ENCODE assay signal across 24 cellular contexts in the genomic region with DNA sequence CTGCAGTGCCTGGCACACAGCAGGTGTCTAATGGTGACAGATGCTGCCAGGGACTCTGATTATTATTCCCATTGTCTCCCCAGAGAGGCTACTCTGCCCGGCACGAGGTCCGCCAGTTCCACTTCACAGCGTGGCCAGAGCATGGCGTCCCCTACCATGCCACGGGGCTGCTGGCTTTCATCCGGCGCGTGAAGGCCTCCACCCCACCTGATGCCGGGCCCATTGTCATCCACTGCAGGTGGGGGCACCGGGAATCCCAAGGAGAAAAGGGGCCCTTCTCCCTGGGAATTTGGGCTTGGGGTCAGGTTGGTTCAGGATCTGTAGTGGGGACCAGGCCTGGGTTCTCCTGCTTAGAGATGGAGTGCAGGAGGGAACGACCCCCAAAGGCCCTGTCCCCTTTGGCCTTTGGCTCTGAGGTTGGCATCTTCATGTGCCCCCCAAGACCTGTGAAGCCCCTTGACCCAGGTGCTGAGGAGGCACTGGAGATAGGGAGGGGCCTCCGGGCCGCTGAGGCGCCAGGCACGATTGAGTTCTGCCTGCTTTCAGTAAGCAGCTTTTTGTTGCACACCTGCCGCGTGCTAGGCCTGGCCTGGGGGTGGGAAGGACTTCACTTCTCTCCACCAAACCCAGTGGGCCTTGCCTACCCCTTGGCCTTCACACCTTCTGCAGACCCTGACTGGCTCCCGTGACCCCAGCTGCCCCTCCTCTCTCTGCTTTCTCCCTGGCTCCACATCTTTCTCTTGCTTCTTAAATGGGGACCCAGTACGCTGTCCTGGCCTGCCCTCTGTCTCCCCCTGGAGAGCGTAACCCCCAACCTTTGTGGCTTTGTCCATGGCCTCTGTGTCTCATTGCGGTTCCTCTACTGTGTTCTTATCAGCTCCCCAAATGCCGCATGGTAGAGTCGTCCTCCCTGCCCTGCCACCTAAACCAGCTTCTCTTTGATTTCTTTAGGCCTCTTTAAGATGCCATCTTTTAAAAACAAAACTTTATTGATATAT.
DNase-seq lines count a peak whose midpoint lies in the region; ATAC-seq and TF ChIP-seq lines count a peak whose summit lies in the region.
"Had no signal": no experiment of that assay in that cellular context is flagged by ENCODE, and none has a peak within 500 bp of the region (broad histone marks: within the 10 kb centered on the region; RNA-seq: fewer than 3 reads in every experiment).

No MANE protein-coding gene starts in this region.

- H3K4me3 ChIP-seq in DND-41 (ENCODE audit: low read depth in 1 of 2, low read length in 2 of 2) (no peak overlapping the region), iPS DF 6.9 (ENCODE audit: low read length) (no peak overlapping the region), left ventricle myocardium inferior (no peak overlapping the region)
- H3K4me3 ChIP-seq: cardiac muscle cell, colonic mucosa, spleen, transverse colon had no signal

- peaks cover 2% of the 10 kb centered on the region; the same call in 1 of the 2 replicates for H4K20me1 ChIP-seq in DND-41 (ENCODE audit: insufficient read depth, low read length)

- no peak overlapping the region for H3K4me2 ChIP-seq in DND-41 (ENCODE audit: insufficient read depth, low read length)

- H3K9me3 ChIP-seq in DND-41 (ENCODE audit: insufficient read depth, low read length, severe bottlenecking) (no peaks in the 10 kb centered on the region), iPS DF 6.9 (ENCODE audit: control insufficient read depth, insufficient read depth, low read length) (no peaks in the 10 kb centered on the region), left ventricle myocardium inferior (replicated peaks) (no peaks in the 10 kb centered on the region)
- H3K9me3 ChIP-seq: Caco-2, colonic mucosa, spleen, transverse colon had no signal

- intact Hi-C loops in left ventricle myocardium inferior (cut with micrococcal nuclease): no loop called here

- no peak for DNase-seq in DND-41
- peak; percentile 43 for DNase-seq in OCI-M1 (lab: John Stamatoyannopoulos, UW)
- DNase-seq in iPS DF 6.9 (ENCODE audit: low read depth, low spot score): peak; percentile 27
- no peak for DNase-seq in progenitor cell of endocrine pancreas (ENCODE audit: low spot score, unreplicated experiment)
- DNase-seq in left ventricle myocardium inferior: no peak
- no peak for DNase-seq in T-helper 9 cell
- DNase-seq: activated CD4-positive, alpha-beta memory T cell treated with anti-CD3 and anti-CD28 coated beads for 36 hours; activated CD8-positive, alpha-beta memory T cell treated with anti-CD3 and anti-CD28 coated beads, Interleukin-2, amount 50 U/mL, for 48 hours; anterior cingulate cortex; C1 segment of cervical spinal cord; colonic mucosa; effector CD8-positive, alpha-beta T cell; erythroblast; mesenchymal stem cell; NCI-H1436; occipital lobe; retina; SHP77 treated with DMSO at 0.1 percent for 48 hours; spleen; transverse colon had no signal

- H2AFZ ChIP-seq in DND-41 (ENCODE audit: low read depth, low read length): no peak overlapping the region

- H3K79me2 ChIP-seq in DND-41 (ENCODE audit: insufficient read depth, low read length): no peaks in the 10 kb centered on the region

- peaks cover 4% of the 10 kb centered on the region for H3K27me3 ChIP-seq in DND-41 (ENCODE audit: insufficient read depth, low read length, poor library complexity)
- no peaks in the 10 kb centered on the region for H3K27me3 ChIP-seq in iPS DF 6.9 (ENCODE audit: control insufficient read depth, insufficient read depth, low read length)
- H3K27me3 ChIP-seq in left ventricle myocardium inferior (ENCODE audit: low read depth): no peaks in the 10 kb centered on the region
- H3K27me3 ChIP-seq: cardiac muscle cell, colonic mucosa, spleen, transverse colon had no signal

- H3K36me3 ChIP-seq in DND-41 (ENCODE audit: insufficient read depth, low read length): no peaks in the 10 kb centered on the region
- H3K36me3 ChIP-seq in iPS DF 6.9 (ENCODE audit: control insufficient read depth, insufficient read depth, low read length): peaks cover 14% of the 10 kb centered on the region
- peaks cover 17% of the 10 kb centered on the region for H3K36me3 ChIP-seq in left ventricle myocardium inferior
- H3K36me3 ChIP-seq: cardiac muscle cell, colonic mucosa, spleen, transverse colon had no signal

- H3K27ac ChIP-seq in DND-41 (ENCODE audit: low read length) (no peak overlapping the region), iPS DF 6.9 (ENCODE audit: low read length) (no peak overlapping the region), left ventricle myocardium inferior (replicated peaks) (no peak overlapping the region)
- H3K27ac ChIP-seq: cardiac muscle cell, colonic mucosa, spleen, transverse colon had no signal

- no peaks in the 10 kb centered on the region for H3K4me1 Mint-ChIP-seq in progenitor cell of endocrine pancreas (ENCODE audit: low read depth)
- H3K4me1 Mint-ChIP-seq: activated naive CD4-positive, alpha-beta T cell treated with anti-CD3 and anti-CD28 coated beads, Interleukin-2, amount 50 U/mL, for 24 hours had no signal

- peaks cover 15% of the 10 kb centered on the region for H3K36me3 Mint-ChIP-seq in progenitor cell of endocrine pancreas (ENCODE audit: insufficient read depth)
- H3K36me3 Mint-ChIP-seq: activated CD4-positive, alpha-beta memory T cell treated with anti-CD3 and anti-CD28 coated beads for 36 hours; activated naive CD4-positive, alpha-beta T cell treated with anti-CD3 and anti-CD28 coated beads, Interleukin-2, amount 50 U/mL, for 24 hours had no signal

- H3K9ac ChIP-seq in DND-41 (ENCODE audit: low read depth, low read length): no peak overlapping the region

- H3K4me1 ChIP-seq in DND-41 (ENCODE audit: insufficient read depth, low read length) (no peaks in the 10 kb centered on the region), iPS DF 6.9 (ENCODE audit: control insufficient read depth, insufficient read depth, low read length) (peaks cover 1% of the 10 kb centered on the region; the same call in 1 of the 2 replicates), left ventricle myocardium inferior (no peaks in the 10 kb centered on the region)
- H3K4me1 ChIP-seq: Caco-2, colonic mucosa, spleen, transverse colon had no signal

- H3K27me3 Mint-ChIP-seq in progenitor cell of endocrine pancreas: no peaks in the 10 kb centered on the region
- H3K27me3 Mint-ChIP-seq: activated CD4-positive, alpha-beta memory T cell treated with anti-CD3 and anti-CD28 coated beads for 36 hours; activated naive CD4-positive, alpha-beta T cell treated with anti-CD3 and anti-CD28 coated beads, Interleukin-2, amount 50 U/mL, for 24 hours had no signal

- no CpG with 5 or more reads among the region's 24 CpGs for WGBS in iPS DF 6.9 (ENCODE audit: insufficient coverage, insufficient read length)

- ATAC-seq in DND-41 (ENCODE audit: insufficient read depth, low read depth): no peak
- ATAC-seq in HG02852 (IDR thresholded peaks at IDR 0.05; ENCODE audit: unreplicated experiment): no peak

- H3K9me3 Mint-ChIP-seq in progenitor cell of endocrine pancreas (ENCODE audit: low read depth): no peaks in the 10 kb centered on the region
- H3K9me3 Mint-ChIP-seq: activated CD4-positive, alpha-beta memory T cell treated with anti-CD3 and anti-CD28 coated beads for 36 hours; activated naive CD4-positive, alpha-beta T cell treated with anti-CD3 and anti-CD28 coated beads, Interleukin-2, amount 50 U/mL, for 24 hours had no signal

- TF ChIP-seq CTCF in DND-41 (IDR thresholded peaks at IDR 0.05; ENCODE audit: borderline replicate concordance, extremely low read depth, low read length, poor library complexity, severe bottlenecking) (peak; percentile 21), progenitor cell of endocrine pancreas (IDR thresholded peaks at IDR 0.05; ENCODE audit: unreplicated experiment) (no peak), left ventricle myocardium inferior (IDR thresholded peaks at IDR 0.05; ENCODE audit: borderline replicate concordance) (no peak)

- H3K4me3 Mint-ChIP-seq in progenitor cell of endocrine pancreas (ENCODE audit: low read depth): no peak overlapping the region
- H3K4me3 Mint-ChIP-seq: activated CD4-positive, alpha-beta memory T cell treated with anti-CD3 and anti-CD28 coated beads for 36 hours; activated naive CD4-positive, alpha-beta T cell treated with anti-CD3 and anti-CD28 coated beads, Interleukin-2, amount 50 U/mL, for 24 hours had no signal

- peak overlapping the region; percentile 68 for H3K27ac Mint-ChIP-seq in progenitor cell of endocrine pancreas
- H3K27ac Mint-ChIP-seq: activated CD4-positive, alpha-beta memory T cell treated with anti-CD3 and anti-CD28 coated beads for 36 hours; activated naive CD4-positive, alpha-beta T cell treated with anti-CD3 and anti-CD28 coated beads, Interleukin-2, amount 50 U/mL, for 24 hours had no signal

Comparison
In these comparisons a context has a peak if more than half of its experiments do, and no peak if none do; other contexts are left out.
1. DNase-seq: peak in OCI-M1 (single experiment) and iPS DF 6.9 (single experiment); none in DND-41 (single experiment), progenitor cell of endocrine pancreas (single experiment), left ventricle myocardium inferior (single experiment) and T-helper 9 cell (single experiment).